In the genomic region with DNA sequence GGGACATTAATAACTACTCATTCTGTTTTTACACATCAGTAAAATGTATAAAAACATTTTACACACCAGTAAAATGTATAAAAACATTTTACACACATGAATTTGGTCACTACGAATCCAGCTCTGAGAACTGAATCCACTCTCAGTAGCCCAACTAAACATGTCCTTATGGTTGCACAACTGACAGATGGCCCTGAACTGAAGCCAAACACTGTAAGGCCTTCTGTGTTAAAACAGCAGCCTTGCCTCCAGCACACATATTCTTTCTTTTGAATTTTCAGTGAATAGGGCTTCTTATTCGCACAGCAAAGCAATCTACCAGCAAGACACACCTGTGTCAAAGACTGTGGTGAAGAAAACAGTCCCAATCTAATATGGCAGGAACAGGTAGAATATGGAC, we compare ENCODE assay signal across 20 cellular contexts.
A peak's percentile ranks its signal among the peaks of the same experiment; 100 is the strongest.
DNase-seq lines count a peak whose midpoint lies in the region; ATAC-seq, FAIRE-seq and TF ChIP-seq lines count a peak whose summit lies in the region.
"Had no signal": no experiment of that assay in that cellular context is flagged by ENCODE, and none has a peak within 500 bp of the region (broad histone marks: within the 10 kb centered on the region; RNA-seq: fewer than 3 reads in every experiment).

No MANE protein-coding gene starts in this region.

- no peak overlapping the region for H2AFZ ChIP-seq in DND-41 (ENCODE audit: low read depth, low read length)
- H2AFZ ChIP-seq: GM23248 had no signal

- no peak overlapping the region for H3K4me2 ChIP-seq in DND-41 (ENCODE audit: insufficient read depth, low read length)

- no peak overlapping the region for H3K9ac ChIP-seq in DND-41 (ENCODE audit: low read depth, low read length)
- H3K9ac ChIP-seq: GM23248 had no signal

- H3K27ac ChIP-seq in DND-41 (ENCODE audit: low read length): peak overlapping the region; percentile 91
- H3K27ac ChIP-seq: GM23248 had no signal

- no peak for TF ChIP-seq CTCF in DND-41 (IDR thresholded peaks at IDR 0.05; ENCODE audit: borderline replicate concordance, extremely low read depth, low read length, poor library complexity, severe bottlenecking)
- no peak for TF ChIP-seq CTCF in D721Med (IDR thresholded peaks at IDR 0.05; ENCODE audit: insufficient read depth, missing control alignments)

- H3K4me1 ChIP-seq in DND-41 (ENCODE audit: insufficient read depth, low read length): peaks cover 60% of the 10 kb centered on the region

- no peaks in the 10 kb centered on the region for H3K9me3 ChIP-seq in DND-41 (ENCODE audit: insufficient read depth, low read length, severe bottlenecking)

- no peaks in the 10 kb centered on the region for H3K27me3 ChIP-seq in DND-41 (ENCODE audit: insufficient read depth, low read length, poor library complexity)

- no peak for ATAC-seq in DND-41 (ENCODE audit: insufficient read depth, low read depth)
- ATAC-seq: GM12878 had no signal

- no peak overlapping the region for H3K4me3 ChIP-seq in DND-41 (ENCODE audit: low read depth in 1 of 2, low read length in 2 of 2)
- H3K4me3 ChIP-seq: GM12878, GM23248 had no signal

- peak; percentile 1 for DNase-seq in Ammon's horn (ENCODE audit: low spot score)
- DNase-seq in DND-41: no peak
- DNase-seq in NCI-H1694 treated with DMSO at 0.1 percent for 48 hours (lab: John Stamatoyannopoulos, UW): peak; percentile 56
- DNase-seq in cerebellar cortex (ENCODE audit: low spot score): peak; percentile 81
- DNase-seq in A172 (ENCODE audit: low spot score): no peak
- no peak for DNase-seq in D721Med (ENCODE audit: insufficient read length, low spot score)
- DNase-seq: AML-193; Calu3; CD4-positive, alpha-beta memory T cell; COR-L47; DMS53; DMS79 treated with DMSO at 0.1 percent for 48 hours; GDM1; GM23248; H7; HCEC 1CT had no signal

- H3K79me2 ChIP-seq in DND-41 (ENCODE audit: insufficient read depth, low read length): no peaks in the 10 kb centered on the region

- no peaks in the 10 kb centered on the region for H3K36me3 ChIP-seq in DND-41 (ENCODE audit: insufficient read depth, low read length)

- no peaks in the 10 kb centered on the region for H4K20me1 ChIP-seq in DND-41 (ENCODE audit: insufficient read depth, low read length)

- FAIRE-seq in D721Med (lab: Jason Lieb, UNC): no peak
- FAIRE-seq: A204.1, GM12878, GM19239, H1 had no signal

Comparison
In these comparisons a context has a peak if more than half of its experiments do, and no peak if none do; other contexts are left out.
1. DNase-seq: peak in Ammon's horn (single experiment), NCI-H1694 treated with DMSO at 0.1 percent for 48 hours (single experiment) and cerebellar cortex (single experiment); none in DND-41 (single experiment), A172 (single experiment) and D721Med (single experiment).